15 cellular contexts compared by ENCODE assay signal in the genomic region with DNA sequence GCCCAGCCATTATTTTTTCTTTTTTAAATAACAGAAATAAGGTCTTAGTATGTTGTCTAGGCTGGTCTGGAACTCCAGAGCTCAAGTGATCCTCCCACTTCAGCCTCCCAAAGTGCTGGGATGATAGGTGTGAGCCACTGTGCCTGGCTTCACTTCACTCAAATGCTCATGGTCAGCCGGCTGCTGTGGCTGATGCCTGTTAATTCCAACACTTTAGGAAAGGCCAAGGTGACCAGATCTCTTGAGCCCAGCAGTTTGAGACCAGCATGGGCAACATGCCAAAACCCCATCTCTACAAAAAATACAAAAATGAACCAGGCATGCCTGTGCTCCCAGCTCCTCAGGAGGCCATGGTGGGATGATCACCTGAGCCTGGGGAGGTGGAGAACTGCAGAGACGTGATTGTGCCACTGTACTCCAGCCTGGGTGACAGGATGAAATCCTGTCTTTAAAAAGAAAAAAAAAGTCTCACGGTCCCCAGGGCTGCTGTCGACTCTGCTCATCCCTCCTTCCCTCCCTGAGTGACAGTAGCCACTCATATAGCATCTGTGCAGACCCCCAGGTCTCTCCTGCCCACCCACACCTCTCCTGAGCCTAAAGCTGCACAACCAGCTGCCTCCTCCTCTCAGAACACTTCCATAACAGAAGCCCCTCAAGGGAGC. TPM values are rescaled to one million over a fixed set of nuclear protein-coding genes. Genes with fewer than 3 reads are reported as not detected.
DNase-seq lines count a peak whose midpoint lies in the region; ATAC-seq and TF ChIP-seq lines count a peak whose summit lies in the region.
"Had no signal": no experiment of that assay in that cellular context is flagged by ENCODE, and none has a peak within 500 bp of the region (broad histone marks: within the 10 kb centered on the region; RNA-seq: fewer than 3 reads in every experiment).

No MANE protein-coding gene starts in this region.

- no peaks in the 10 kb centered on the region for H3K9me3 ChIP-seq in MM.1S (replicated peaks; ENCODE audit: insufficient read depth, low read length)
- H3K9me3 ChIP-seq: esophagus muscularis mucosa, suprapubic skin had no signal

- no peaks in the 10 kb centered on the region for H3K4me1 ChIP-seq in MM.1S (ENCODE audit: low read length)

- peaks cover 32% of the 10 kb centered on the region for H3F3A ChIP-seq in MM.1S (ENCODE audit: insufficient read depth, low read length)

- TF ChIP-seq CTCF in RWPE1 (conservative IDR thresholded peaks at IDR 0.05; ENCODE audit: low read depth) (no peak), MM.1S (IDR thresholded peaks at IDR 0.05; ENCODE audit: low read length) (no peak)

- H3K9me3 Mint-ChIP-seq in stimulated activated naive CD8-positive, alpha-beta T cell treated with anti-CD3 and anti-CD28 coated beads, Interleukin-15, Interleukin-2, amounts not matched to agents 100 ng/mL and 50 ng/mL, for 24 hours: no peaks in the 10 kb centered on the region
- no peaks in the 10 kb centered on the region for H3K9me3 Mint-ChIP-seq in effector memory CD8-positive, alpha-beta T cell

- H3K27me3 ChIP-seq in MM.1S (replicated peaks; ENCODE audit: insufficient read depth, low read length): no peaks in the 10 kb centered on the region
- H3K27me3 ChIP-seq: esophagus muscularis mucosa, suprapubic skin had no signal

- DNase-seq in stimulated activated naive CD8-positive, alpha-beta T cell treated with anti-CD3 and anti-CD28 coated beads, Interleukin-15, Interleukin-2, amounts not matched to agents 100 U/mL and 50 U/mL, for 24 hours: no peak
- DNase-seq in RWPE1 (ENCODE audit: low spot score): no peak
- no peak for DNase-seq in effector memory CD8-positive, alpha-beta T cell
- no peak for DNase-seq in caudate nucleus (lab: John Stamatoyannopoulos, UW)
- DNase-seq in mucosa of gallbladder (ENCODE audit: low spot score): no peak
- no peak for DNase-seq in MM.1S
- DNase-seq: activated CD8-positive, alpha-beta memory T cell treated with anti-CD3 and anti-CD28 coated beads, Interleukin-2, amount 50 U/mL, for 4 hours; EL; head of caudate nucleus; stimulated activated CD4-positive, alpha-beta T cell treated with anti-CD3 and anti-CD28 coated beads, Interleukin-12 subunit alpha, Interleukin-12 subunit beta, amount 100 ng/mL, for 4 hours had no signal

- H3K27ac ChIP-seq in RWPE1 (peak overlapping the region; percentile 84), caudate nucleus (ENCODE audit: low read depth, low read length) (no peak overlapping the region), MM.1S (ENCODE audit: low read length) (no peak overlapping the region)
- H3K27ac ChIP-seq: esophagus muscularis mucosa, suprapubic skin had no signal

- H3K9ac ChIP-seq in MM.1S (ENCODE audit: low read length): no peak overlapping the region

- H3K9me2 ChIP-seq in MM.1S (replicated peaks; ENCODE audit: insufficient read depth, low read length): no peaks in the 10 kb centered on the region

- POLR2A ChIA-PET in RWPE1 (lab: Yijun Ruan, JAX; ENCODE audit: low non-redundant PET): interaction anchor here (0.6 kb wide), 1 partner anchor 10 kb away, joined by 3 read pairs; no protein-coding TSS in a partner anchor

- no peak overlapping the region for H3K4me2 ChIP-seq in MM.1S (ENCODE audit: low read depth, low read length)

- H3K27me3 Mint-ChIP-seq in stimulated activated naive CD8-positive, alpha-beta T cell treated with anti-CD3 and anti-CD28 coated beads, Interleukin-15, Interleukin-2, amounts not matched to agents 100 ng/mL and 50 ng/mL, for 24 hours: no peaks in the 10 kb centered on the region
- no peaks in the 10 kb centered on the region for H3K27me3 Mint-ChIP-seq in effector memory CD8-positive, alpha-beta T cell

- no peak for ATAC-seq in stimulated activated naive CD8-positive, alpha-beta T cell treated with anti-CD3 and anti-CD28 coated beads, Interleukin-15, Interleukin-2, amounts not matched to agents 100 U/mL and 50 U/mL, for 24 hours
- ATAC-seq in effector memory CD8-positive, alpha-beta T cell (replicated peaks): no peak
- ATAC-seq in HG03432 (IDR thresholded peaks at IDR 0.05; ENCODE audit: unreplicated experiment): no peak

- H2AFZ ChIP-seq in MM.1S (ENCODE audit: low read length): no peak overlapping the region

- CTCF ChIA-PET in RWPE1 (lab: Yijun Ruan, JAX): no interaction called here

- H3K4me1 Mint-ChIP-seq in stimulated activated naive CD8-positive, alpha-beta T cell treated with anti-CD3 and anti-CD28 coated beads, Interleukin-15, Interleukin-2, amounts not matched to agents 100 ng/mL and 50 ng/mL, for 24 hours (ENCODE audit: low read depth): peaks cover 44% of the 10 kb centered on the region
- peaks cover 37 to 38% of the 10 kb centered on the region in 2 donors for H3K4me1 Mint-ChIP-seq in effector memory CD8-positive, alpha-beta T cell (ENCODE audit: low read depth in 2 of 2)

- no peak overlapping the region for H3K4me3 ChIP-seq in MM.1S (ENCODE audit: low read length)
- H3K4me3 ChIP-seq: esophagus muscularis mucosa, suprapubic skin had no signal

- peaks cover 7% of the 10 kb centered on the region for H3K36me3 ChIP-seq in MM.1S (replicated peaks; ENCODE audit: insufficient read depth, low read length)
- H3K36me3 ChIP-seq: suprapubic skin had no signal

- peaks cover 77% of the 10 kb centered on the region for H3K79me2 ChIP-seq in MM.1S (ENCODE audit: low read length)

- H4K20me1 ChIP-seq in MM.1S (ENCODE audit: insufficient read depth, low read length): no peaks in the 10 kb centered on the region

- H3K4me3 Mint-ChIP-seq in stimulated activated naive CD8-positive, alpha-beta T cell treated with anti-CD3 and anti-CD28 coated beads, Interleukin-15, Interleukin-2, amounts not matched to agents 100 ng/mL and 50 ng/mL, for 24 hours: peak overlapping the region; percentile 27
- H3K4me3 Mint-ChIP-seq in effector memory CD8-positive, alpha-beta T cell: peak overlapping the region; percentile 48 to 54

- H3K36me3 Mint-ChIP-seq in stimulated activated naive CD8-positive, alpha-beta T cell treated with anti-CD3 and anti-CD28 coated beads, Interleukin-15, Interleukin-2, amounts not matched to agents 100 ng/mL and 50 ng/mL, for 24 hours (ENCODE audit: low read depth): peaks cover 28% of the 10 kb centered on the region
- peaks cover 67% of the 10 kb centered on the region for H3K36me3 Mint-ChIP-seq in effector memory CD8-positive, alpha-beta T cell (ENCODE audit: insufficient read depth)

- H3K27ac Mint-ChIP-seq in stimulated activated naive CD8-positive, alpha-beta T cell treated with anti-CD3 and anti-CD28 coated beads, Interleukin-15, Interleukin-2, amounts not matched to agents 100 ng/mL and 50 ng/mL, for 24 hours: peak overlapping the region; percentile 78
- H3K27ac Mint-ChIP-seq in effector memory CD8-positive, alpha-beta T cell: peak overlapping the region; percentile 42 to 83

RNA-seq across cellular contexts. Expression of a gene that starts 3.6 kb away (rescaled TPM):
- 27.4 TPM for total RNA-seq in mucosa of gallbladder

RNA-seq across cellular contexts. Expression of a gene that starts 6.4 kb away (rescaled TPM):
- total RNA-seq in mucosa of gallbladder: 0.37 TPM
- total RNA-seq: SK-MEL-5 had no signal

RNA-seq across cellular contexts. Expression of a gene that starts 15.9 kb away (rescaled TPM):
- total RNA-seq in mucosa of gallbladder: 61.4 TPM

RNA-seq across cellular contexts. Expression of a gene that starts 39.6 kb away (rescaled TPM):
- 46.6 TPM for total RNA-seq in mucosa of gallbladder

RNA-seq across cellular contexts. Expression of a gene that starts 58.7 kb away (rescaled TPM):
- 55.4 TPM for total RNA-seq in mucosa of gallbladder
